Comparison of ENCODE assay signal across 8 cellular contexts in genomic region chr15:70507772-70508351, GRCh38.
DNase-seq lines count a peak whose midpoint lies in the region; ATAC-seq and TF ChIP-seq lines count a peak whose summit lies in the region.

No MANE protein-coding gene starts in this region.

- POLR2A ChIA-PET in Caco-2 (lab: Charles Lee), result interaction anchor here (0.6 to 1.3 kb wide), 3 partner anchors 13 to 408 kb away, joined by 6 to 14 read pairs (median 13); no protein-coding TSS in a partner anchor

- H3K27me3 ChIP-seq in Caco-2 (replicated peaks; ENCODE audit: control insufficient read depth, insufficient read depth, low read length), result no peaks in the 10 kb centered on the region

- H3K27ac Mint-ChIP-seq in Caco-2 (ENCODE audit: unreplicated experiment), result peak overlapping the region; percentile 89

- peaks cover 19% of the 10 kb centered on the region for H3K9me3 Mint-ChIP-seq in Caco-2 (ENCODE audit: unreplicated experiment)

- TF ChIP-seq CTCF in Caco-2 (IDR thresholded peaks at IDR 0.05; ENCODE audit: insufficient read depth in 1 of 2, low read depth in 1 of 2, low read length in 1 of 2, severe bottlenecking in 1 of 2, unreplicated experiment in 1 of 2), result no peak

- intact Hi-C loops in Caco-2 (cut with micrococcal nuclease; ENCODE audit: unreplicated experiment), result loop anchor here (1.0 to 5.0 kb wide), 3 partner anchors 14 to 109 kb away; no protein-coding TSS in a partner anchor

- no peaks in the 10 kb centered on the region for H3K36me3 ChIP-seq in Caco-2 (ENCODE audit: control insufficient read depth, insufficient read depth, low read length)

- peaks cover 53% of the 10 kb centered on the region for H3K4me1 ChIP-seq in Caco-2

- H3K36me3 Mint-ChIP-seq in Caco-2 (ENCODE audit: insufficient read depth, unreplicated experiment), result peaks cover 6% of the 10 kb centered on the region

- BruUV-seq in Caco-2 (replicated peaks; lab: Mats Ljungman, UMichigan), result no TSS peak

- CTCF ChIA-PET in Caco-2 (lab: Charles Lee), result interaction anchor here (1.0 kb wide), 1 partner anchor 41 kb away, joined by 3 read pairs; no protein-coding TSS in a partner anchor

- ATAC-seq in HG03175 (IDR thresholded peaks at IDR 0.05; ENCODE audit: unreplicated experiment) (no peak), HG02852 (IDR thresholded peaks at IDR 0.05; ENCODE audit: unreplicated experiment) (no peak)

- peaks cover 30% of the 10 kb centered on the region for H3K9me3 ChIP-seq in Caco-2

- peaks cover 30% of the 10 kb centered on the region for H3K4me1 Mint-ChIP-seq in Caco-2 (ENCODE audit: low read depth, unreplicated experiment)

- H3K4me3 ChIP-seq in Caco-2 (ENCODE audit: low read depth, low read length), result no peak overlapping the region

- DNase-seq in Caco-2, result peak; percentile 77
- peak; percentile 77 for DNase-seq in HuH-7.5 (ENCODE audit: low spot score)
- peak; percentile 82 for DNase-seq in SW480 (ENCODE audit: low spot score)
- peak; percentile 31 for DNase-seq in iPS-NIHi7 (ENCODE audit: extremely low spot score)
- DNase-seq in NCI-H2227 treated with DMSO at 0.1 percent for 48 hours (lab: John Stamatoyannopoulos, UW), result no peak
- no peak for DNase-seq in stimulated activated naive CD4-positive, alpha-beta T cell (lab: John Stamatoyannopoulos, UW)

- H3K4me3 Mint-ChIP-seq in Caco-2 (ENCODE audit: unreplicated experiment), result no peak overlapping the region

- H3K27me3 Mint-ChIP-seq in Caco-2 (ENCODE audit: insufficient read depth, unreplicated experiment), result no peaks in the 10 kb centered on the region

Comparison
In these comparisons a context has a peak if more than half of its experiments do, and no peak if none do; other contexts are left out.
1. DNase-seq: peak in Caco-2 (2 of 2), HuH-7.5 (single experiment), SW480 (single experiment) and iPS-NIHi7 (single experiment); none in NCI-H2227 treated with DMSO at 0.1 percent for 48 hours (single experiment) and stimulated activated naive CD4-positive, alpha-beta T cell (0 of 6).